7 cellular contexts compared by ENCODE assay signal in the genomic region with DNA sequence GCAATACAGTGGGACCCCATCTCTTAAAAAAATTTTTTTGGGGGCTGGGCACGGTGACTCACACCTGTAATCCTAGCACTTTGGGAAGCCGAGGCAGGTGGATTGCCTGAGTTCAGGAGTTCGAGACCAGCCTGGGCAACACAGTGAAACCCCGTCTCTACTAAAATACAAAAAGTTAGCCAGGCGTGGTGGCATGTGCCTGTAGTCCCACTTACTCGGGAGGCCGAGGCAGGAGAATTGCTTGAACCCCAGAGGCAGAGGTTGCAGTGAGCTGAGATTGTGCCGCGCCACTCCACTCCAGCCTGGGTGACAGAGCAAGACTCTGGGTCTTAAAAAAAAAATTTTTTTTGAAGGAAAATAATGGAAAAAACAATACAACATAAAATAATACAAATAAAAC. TPM values are rescaled to one million over a fixed set of nuclear protein-coding genes. Genes with fewer than 3 reads are reported as not detected.
DNase-seq lines count a peak whose midpoint lies in the region; ATAC-seq and TF ChIP-seq lines count a peak whose summit lies in the region.
"Not testable (repeated sequence)": the region's sequence is repeated elsewhere in the genome, so short reads cannot be mapped to it uniquely, and the experiment has no call there.

No MANE protein-coding gene starts in this region.

- POLR2A ChIA-PET in CD4-positive, alpha-beta memory T cell (lab: Charles Lee; ENCODE audit: partially characterized antibody): interaction anchor here (1.1 kb wide), 1 partner anchor 29 kb away, joined by 3 read pairs; no protein-coding TSS in a partner anchor
- POLR2A ChIA-PET in naive thymus-derived CD4-positive, alpha-beta T cell (lab: Charles Lee): interaction anchor here (0.7 kb wide), 1 partner anchor 15 kb away, joined by 4 read pairs; no protein-coding TSS in a partner anchor

- H3K4me1 Mint-ChIP-seq in CD4-positive, alpha-beta memory T cell: peaks cover 54 to 76% (median 65%) of the 10 kb centered on the region in 4 donors
- H3K4me1 Mint-ChIP-seq in activated naive CD4-positive, alpha-beta T cell treated with anti-CD3 and anti-CD28 coated beads for 36 hours (ENCODE audit: low read depth): peaks cover 72% of the 10 kb centered on the region
- peaks cover 71% of the 10 kb centered on the region for H3K4me1 Mint-ChIP-seq in activated naive CD8-positive, alpha-beta T cell (ENCODE audit: low read depth)
- H3K4me1 Mint-ChIP-seq in immature natural killer cell: peaks cover 72 to 80% of the 10 kb centered on the region in 2 donors
- peaks cover 39 to 70% (median 67%) of the 10 kb centered on the region in 7 donors for H3K4me1 Mint-ChIP-seq in naive thymus-derived CD4-positive, alpha-beta T cell

- not testable (repeated sequence) for H3K27me3 Mint-ChIP-seq in CD4-positive, alpha-beta memory T cell; activated naive CD4-positive, alpha-beta T cell treated with anti-CD3 and anti-CD28 coated beads for 36 hours (ENCODE audit: low read depth); activated naive CD8-positive, alpha-beta T cell; naive thymus-derived CD4-positive, alpha-beta T cell
- H3K27me3 Mint-ChIP-seq in immature natural killer cell (ENCODE audit: low read depth in 3 of 3): peaks cover 8 to 35% (median 10%) of the 10 kb centered on the region in 3 donors

- peaks cover 75% of the 10 kb centered on the region for H3K4me1 ChIP-seq in CD4-positive, alpha-beta memory T cell (ENCODE audit: insufficient read depth, low read length)
- peaks cover 60 to 71% of the 10 kb centered on the region in 2 donors for H3K4me1 ChIP-seq in naive thymus-derived CD4-positive, alpha-beta T cell (ENCODE audit: control insufficient read depth in 2 of 2, insufficient read depth in 2 of 2, low read length in 2 of 2)
- H3K4me1 ChIP-seq in neutrophil (ENCODE audit: control insufficient read depth in 1 of 2, insufficient read depth in 1 of 2, low read depth in 1 of 2, low read length in 1 of 2): peaks cover 92 to 95% of the 10 kb centered on the region in 2 experiments
- H3K4me1 ChIP-seq in spleen: peaks cover 43 to 100% (median 81%) of the 10 kb centered on the region in 6 donors

- not testable (repeated sequence) for H3K27ac ChIP-seq in CD4-positive, alpha-beta memory T cell (ENCODE audit: low read depth, low read length)
- H3K27ac ChIP-seq in naive thymus-derived CD4-positive, alpha-beta T cell (ENCODE audit: low read depth, low read length): peak overlapping the region; percentile 14
- H3K27ac ChIP-seq in neutrophil: peak overlapping the region; percentile 97
- peak overlapping the region in 3 of 8 donors; percentile 31 to 90 (median 82) for H3K27ac ChIP-seq in spleen

- H3K27me3 ChIP-seq in CD4-positive, alpha-beta memory T cell (ENCODE audit: insufficient read depth, low read length); naive thymus-derived CD4-positive, alpha-beta T cell (ENCODE audit: control insufficient read depth in 2 of 2, insufficient read depth in 2 of 2, low read length in 2 of 2); neutrophil; spleen (replicated peaks in 1 of 7): not testable (repeated sequence)

- WGBS in spleen, 5 donors: 96 to 97% (median 97%) methylated on average over 9 of the region's 9 CpGs

- not testable (repeated sequence) for TF ChIP-seq POLR2A in spleen (IDR thresholded peaks at IDR 0.05)

- not testable (repeated sequence) for H3K36me3 ChIP-seq in CD4-positive, alpha-beta memory T cell (ENCODE audit: insufficient read depth, low read length); naive thymus-derived CD4-positive, alpha-beta T cell (ENCODE audit: control insufficient read depth in 2 of 3, insufficient read depth in 3 of 3, low read length in 3 of 3); neutrophil
- H3K36me3 ChIP-seq in spleen: peaks cover 0 to 10% (median 0%) of the 10 kb centered on the region in 6 donors

- H3K9me3 ChIP-seq in CD4-positive, alpha-beta memory T cell (ENCODE audit: control insufficient read depth in 1 of 2, low read length in 2 of 2); naive thymus-derived CD4-positive, alpha-beta T cell (ENCODE audit: control insufficient read depth in 2 of 3, low read length in 3 of 3); neutrophil; spleen: not testable (repeated sequence)

- H3K9me3 Mint-ChIP-seq in CD4-positive, alpha-beta memory T cell; activated naive CD4-positive, alpha-beta T cell treated with anti-CD3 and anti-CD28 coated beads for 36 hours; activated naive CD8-positive, alpha-beta T cell (ENCODE audit: low read depth); immature natural killer cell; naive thymus-derived CD4-positive, alpha-beta T cell: not testable (repeated sequence)

- CTCF ChIA-PET in CD4-positive, alpha-beta memory T cell (lab: Charles Lee; ENCODE audit: partially characterized antibody); naive thymus-derived CD4-positive, alpha-beta T cell (lab: Charles Lee): not testable (repeated sequence)
- CTCF ChIA-PET in activated naive CD4-positive, alpha-beta T cell treated with anti-CD3 and anti-CD28 coated beads for 36 hours (lab: Charles Lee): interaction anchor here (1.1 kb wide), 1 partner anchor 21 kb away, joined by 3 read pairs; no protein-coding TSS in a partner anchor

- ATAC-seq in naive thymus-derived CD4-positive, alpha-beta T cell: not testable (repeated sequence)

- not testable (repeated sequence) for H3K4me3 Mint-ChIP-seq in CD4-positive, alpha-beta memory T cell; activated naive CD4-positive, alpha-beta T cell treated with anti-CD3 and anti-CD28 coated beads for 36 hours; activated naive CD8-positive, alpha-beta T cell; immature natural killer cell; naive thymus-derived CD4-positive, alpha-beta T cell

- peak overlapping the region; percentile 15 to 96 (median 52) for H3K27ac Mint-ChIP-seq in CD4-positive, alpha-beta memory T cell
- H3K27ac Mint-ChIP-seq in activated naive CD4-positive, alpha-beta T cell treated with anti-CD3 and anti-CD28 coated beads for 36 hours: peak overlapping the region; percentile 16
- H3K27ac Mint-ChIP-seq in activated naive CD8-positive, alpha-beta T cell: peak overlapping the region; percentile 34
- H3K27ac Mint-ChIP-seq in immature natural killer cell: peak overlapping the region in 5 of 6 donors; percentile 51 to 96 (median 74)
- peak overlapping the region in 6 of 9 donors; percentile 66 to 97 (median 90) for H3K27ac Mint-ChIP-seq in naive thymus-derived CD4-positive, alpha-beta T cell

- intact Hi-C loops in CD4-positive, alpha-beta memory T cell (cut with micrococcal nuclease); naive thymus-derived CD4-positive, alpha-beta T cell (cut with micrococcal nuclease); spleen (cut with DNase I; ENCODE audit: low total_unique reads): not testable (repeated sequence)
- intact Hi-C loops in activated naive CD4-positive, alpha-beta T cell treated with anti-CD3 and anti-CD28 coated beads for 36 hours (cut with micrococcal nuclease): loop anchor here (5.0 kb wide), 1 partner anchor 883 kb away; the partner anchor contains the start of gene UBA52

- not testable (repeated sequence) for DNase-seq in CD4-positive, alpha-beta memory T cell; activated naive CD4-positive, alpha-beta T cell treated with anti-CD3 and anti-CD28 coated beads for 36 hours; immature natural killer cell; naive thymus-derived CD4-positive, alpha-beta T cell
- DNase-seq in spleen: peak; percentile 32

- H3K36me3 Mint-ChIP-seq in CD4-positive, alpha-beta memory T cell: peaks cover 7 to 18% of the 10 kb centered on the region in 2 donors
- not testable (repeated sequence) for H3K36me3 Mint-ChIP-seq in activated naive CD4-positive, alpha-beta T cell treated with anti-CD3 and anti-CD28 coated beads for 36 hours (ENCODE audit: low read depth); activated naive CD8-positive, alpha-beta T cell; immature natural killer cell; naive thymus-derived CD4-positive, alpha-beta T cell

- H3K4me3 ChIP-seq in CD4-positive, alpha-beta memory T cell (ENCODE audit: low read length in 2 of 2); naive thymus-derived CD4-positive, alpha-beta T cell (ENCODE audit: low read length); neutrophil (ENCODE audit: low read depth in 1 of 2, low read length in 1 of 2); spleen: not testable (repeated sequence)

- not testable (repeated sequence) for TF ChIP-seq CTCF in neutrophil (IDR thresholded peaks at IDR 0.05); spleen (IDR thresholded peaks at IDR 0.05 in 8 of 11, conservative IDR thresholded peaks at IDR 0.05 in 3 of 11)

RNA-seq across cellular contexts. Expression of gene GATAD2A, which starts 49.7 kb away (rescaled TPM):
- total RNA-seq in CD4-positive, alpha-beta memory T cell: 100 to 1,000 TPM; 101 to 108 TPM
- polyA plus RNA-seq in CD4-positive, alpha-beta memory T cell: 10 to 100 TPM in 1 of 2 donors, 1 to 10 TPM in 1; 3.8 to 30.6 TPM
- 100 to 1,000 TPM in 1 of 2 experiments, 10 to 100 TPM in 1; 91.2 to 100 TPM for total RNA-seq in activated naive CD4-positive, alpha-beta T cell treated with anti-CD3 and anti-CD28 coated beads for 36 hours
- polyA plus RNA-seq in immature natural killer cell: 10 to 100 TPM in 2 of 3 donors, 1 to 10 TPM in 1; 8.8 to 48.5 (median 21.0) TPM
- 100 to 1,000 TPM in 4 of 5 experiments, 10 to 100 TPM in 1; 97.9 to 123 (median 116) TPM for total RNA-seq in naive thymus-derived CD4-positive, alpha-beta T cell
- 10 to 100 TPM; 11.3 to 25.7 TPM for polyA plus RNA-seq in naive thymus-derived CD4-positive, alpha-beta T cell
- 100 to 1,000 TPM in 3 of 7 donors, 10 to 100 TPM in 4; 54.0 to 122 (median 94.2) TPM for total RNA-seq in spleen
- 10 to 100 TPM; 11.6 to 25.5 (median 12.6) TPM for polyA plus RNA-seq in spleen

Comparison
In these comparisons a context has a peak if more than half of its experiments do, and no peak if none do; other contexts are left out.
1. H3K27ac Mint-ChIP-seq: peak in every context shown above with its lines; median percentile 90 in naive thymus-derived CD4-positive, alpha-beta T cell; 74 in immature natural killer cell; 52 in CD4-positive, alpha-beta memory T cell; 34 in activated naive CD8-positive, alpha-beta T cell; 16 in activated naive CD4-positive, alpha-beta T cell treated with anti-CD3 and anti-CD28 coated beads for 36 hours.